Comparison of ENCODE assay signal across 9 cellular contexts in the genomic region with DNA sequence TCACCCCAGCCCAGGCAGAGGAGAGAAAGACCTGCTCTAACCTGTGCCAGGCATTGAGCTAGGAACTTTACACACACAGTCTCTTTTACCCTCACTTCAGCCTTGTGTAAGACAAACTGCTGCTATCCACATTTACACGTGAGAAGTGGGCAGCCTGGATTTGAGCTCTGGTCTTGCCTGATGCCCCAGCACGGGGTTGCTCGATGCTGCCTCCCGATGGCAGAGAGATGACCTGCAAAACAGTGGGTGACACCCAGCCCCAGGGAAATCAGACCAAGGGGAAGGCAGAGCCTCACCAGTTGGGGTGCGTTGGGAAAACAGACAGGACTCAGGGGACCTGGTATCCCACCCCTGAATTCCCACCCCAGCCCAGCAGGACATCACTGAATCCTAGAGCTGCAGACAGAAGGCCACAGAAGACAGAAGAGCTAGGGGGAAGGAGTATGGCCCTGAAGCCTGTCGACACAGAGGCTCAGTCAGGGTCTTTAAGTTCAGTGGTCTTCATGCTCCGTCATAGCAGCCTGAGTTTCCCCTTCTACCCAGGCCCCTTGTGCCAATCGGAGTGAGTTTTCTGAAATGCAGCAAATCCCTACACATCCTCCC. TPM values are rescaled to one million over a fixed set of nuclear protein-coding genes. Genes with fewer than 3 reads are reported as not detected.
A peak's percentile ranks its signal among the peaks of the same experiment; 100 is the strongest.
DNase-seq lines count a peak whose midpoint lies in the region; ATAC-seq and TF ChIP-seq lines count a peak whose summit lies in the region.
"Had no signal": no experiment of that assay in that cellular context is flagged by ENCODE, and none has a peak within 500 bp of the region (broad histone marks: within the 10 kb centered on the region; RNA-seq: fewer than 3 reads in every experiment).

No MANE protein-coding gene starts in this region.

- DNase-seq in COLO668 (lab: John Stamatoyannopoulos, UW; ENCODE audit: unreplicated experiment) = peak; percentile 10
- DNase-seq in H4 (ENCODE audit: low spot score) = peak; percentile 46
- peak; percentile 47 for DNase-seq in SKM-1 (lab: John Stamatoyannopoulos, UW; ENCODE audit: unreplicated experiment)
- peak; percentile 23 to 68 for DNase-seq in foreskin fibroblast
- no peak for DNase-seq in smooth muscle cell (lab: John Stamatoyannopoulos, UW; ENCODE audit: unreplicated experiment)
- no peak for DNase-seq in ecto neural progenitor cell (ENCODE audit: low spot score)

- H3K4me3 ChIP-seq in foreskin fibroblast (ENCODE audit: low read depth in 1 of 2, low read length in 2 of 2) (no peak overlapping the region), smooth muscle cell (no peak overlapping the region)
- H3K4me3 ChIP-seq: Peyer's patch had no signal

- no peak overlapping the region for H3K27ac ChIP-seq in smooth muscle cell (ENCODE audit: low read depth)
- H3K27ac ChIP-seq: Peyer's patch had no signal

- no peak overlapping the region for H3K4me2 ChIP-seq in smooth muscle cell

- WGBS in smooth muscle cell (ENCODE audit: low lambda C conversion rate) = 59% methylated on average over 8 of the region's 8 CpGs

- peaks cover 4% of the 10 kb centered on the region for H3K27me3 ChIP-seq in smooth muscle cell (ENCODE audit: low read depth)
- H3K27me3 ChIP-seq: Peyer's patch had no signal

- no peaks in the 10 kb centered on the region for H3K9me3 ChIP-seq in smooth muscle cell (replicated peaks; ENCODE audit: low read depth)
- H3K9me3 ChIP-seq: Peyer's patch had no signal

- H3K9ac ChIP-seq in smooth muscle cell (ENCODE audit: low read depth) = no peak overlapping the region

- H2AFZ ChIP-seq in smooth muscle cell (ENCODE audit: low read depth) = no peak overlapping the region

- TF ChIP-seq CTCF in foreskin fibroblast (IDR thresholded peaks at IDR 0.05; ENCODE audit: low read depth, low read length) = peak; percentile 59
- peak; percentile 36 for TF ChIP-seq CTCF in smooth muscle cell (IDR thresholded peaks at IDR 0.05; ENCODE audit: borderline replicate concordance, insufficient read depth, poor library complexity, severe bottlenecking)

- H3K4me1 ChIP-seq in smooth muscle cell (ENCODE audit: low read depth) = no peaks in the 10 kb centered on the region
- H3K4me1 ChIP-seq: Peyer's patch had no signal

- no peaks in the 10 kb centered on the region for H3F3A ChIP-seq in smooth muscle cell (ENCODE audit: low read depth)

- no peaks in the 10 kb centered on the region for H4K20me1 ChIP-seq in smooth muscle cell (ENCODE audit: low read depth)

- no peaks in the 10 kb centered on the region for H3K79me2 ChIP-seq in smooth muscle cell (ENCODE audit: low read depth)

- no peak for ATAC-seq in HG02571 (IDR thresholded peaks at IDR 0.05; ENCODE audit: unreplicated experiment)
- no peak for ATAC-seq in GM21619 (IDR thresholded peaks at IDR 0.05; ENCODE audit: unreplicated experiment)

- no peaks in the 10 kb centered on the region for H3K36me3 ChIP-seq in smooth muscle cell (ENCODE audit: low read depth)
- H3K36me3 ChIP-seq: Peyer's patch had no signal

RNA-seq across cellular contexts. Expression of gene BPI, which starts 1.0 kb away (rescaled TPM):
- total RNA-seq in H4 (2014; rRNA removed; shearing (Covaris generic)) = 0.10 TPM in 1 of 2 replicates, not detected in the other
- total RNA-seq in smooth muscle cell = not detected in 2 replicates
- not detected in 2 replicates for polyA plus RNA-seq in smooth muscle cell
- total RNA-seq: Peyer's patch had no signal

RNA-seq across cellular contexts. Expression of gene LBP, which starts 41.3 kb away (rescaled TPM):
- total RNA-seq in H4 (2014; rRNA removed; shearing (Covaris generic)) = 0.06 TPM in 1 of 2 replicates, not detected in the other
- not detected in 2 replicates for total RNA-seq in smooth muscle cell
- polyA plus RNA-seq in smooth muscle cell = not detected in 2 replicates
- total RNA-seq: Peyer's patch had no signal

RNA-seq across cellular contexts. Expression of gene KIAA1755, which starts 44.4 kb away (rescaled TPM):
- total RNA-seq in H4 (2014; rRNA removed; shearing (Covaris generic)) = not detected in 2 replicates
- 0.09 TPM in 1 of 2 replicates, not detected in the other for total RNA-seq in smooth muscle cell
- 0.17 TPM in 1 of 2 replicates, not detected in the other for polyA plus RNA-seq in smooth muscle cell

Comparison
In these comparisons a context has a peak if more than half of its experiments do, and no peak if none do; other contexts are left out.
1. DNase-seq: peak in COLO668 (single experiment), H4 (single experiment), SKM-1 (single experiment) and foreskin fibroblast (2 of 2); none in smooth muscle cell (single experiment) and ecto neural progenitor cell (single experiment).